9 cellular contexts compared by ENCODE assay signal in genomic region chr18:11994708-11995444, GRCh38. TPM values are rescaled to one million over a fixed set of nuclear protein-coding genes. Genes with fewer than 3 reads are reported as not detected.
A peak's percentile ranks its signal among the peaks of the same experiment; 100 is the strongest.
DNase-seq lines count a peak whose midpoint lies in the region; ATAC-seq and TF ChIP-seq lines count a peak whose summit lies in the region.
"Had no signal": no experiment of that assay in that cellular context is flagged by ENCODE, and none has a peak within 500 bp of the region (broad histone marks: within the 10 kb centered on the region; RNA-seq: fewer than 3 reads in every experiment).

No MANE protein-coding gene starts in this region.

- ATAC-seq in WTC11 (peak; percentile 34), HG03432 (IDR thresholded peaks at IDR 0.05; ENCODE audit: unreplicated experiment) (no peak)
- ATAC-seq in stimulated activated effector memory CD8-positive, alpha-beta T cell treated with anti-CD3 and anti-CD28 coated beads, Interleukin-12 subunit alpha, Interleukin-12 subunit beta, amount 100 ng/mL, for 72 hours, result no peak

- TF ChIP-seq CTCF in HFFc6 (IDR thresholded peaks at IDR 0.05), result no peak
- no peak for TF ChIP-seq CTCF in WTC11 (IDR thresholded peaks at IDR 0.05)
- TF ChIP-seq CTCF in ovary (IDR thresholded peaks at IDR 0.05), result no peak

- CTCF ChIA-PET in WTC11 (lab: Charles Lee), result interaction anchor here (0.8 to 12.7 kb wide), 43 partner anchors 9 to 442 kb away, joined by 3 to 195 read pairs (median 6); partner anchors contain the start of genes GNAL and IMPA2

- H3K36me3 Mint-ChIP-seq in HFFc6 (ENCODE audit: low read depth) (no peaks in the 10 kb centered on the region), WTC11 (peaks cover 14% of the 10 kb centered on the region)
- no peaks in the 10 kb centered on the region for H3K36me3 Mint-ChIP-seq in stimulated activated effector memory CD8-positive, alpha-beta T cell treated with anti-CD3 and anti-CD28 coated beads, Interleukin-12 subunit alpha, Interleukin-12 subunit beta, amount 100 ng/mL, for 72 hours
- H3K36me3 Mint-ChIP-seq: T-cell had no signal

- no peak overlapping the region for H3K4me3 ChIP-seq in ovary

- intact Hi-C loops in ovary (cut with DNase I), result loop anchor here in 3 of 4 donors (5.0 to 10.0 kb wide), 4 partner anchors 37 to 60 kb away; no protein-coding TSS in a partner anchor

- WGBS in ovary, 3 donors, result 54 to 62% (median 59%) methylated on average over 11 of the region's 11 CpGs

- no peak overlapping the region for H3K27ac ChIP-seq in ovary

- peaks cover 7% of the 10 kb centered on the region for H3K4me1 ChIP-seq in ovary (ENCODE audit: insufficient read depth)

- POLR2A ChIA-PET in WTC11 (lab: Charles Lee), result interaction anchor here (0.8 to 2.7 kb wide), 4 partner anchors 13 to 259 kb away, joined by 3 to 29 read pairs (median 10); partner anchors contain the start of gene IMPA2

- H3K36me3 ChIP-seq in ovary, result no peaks in the 10 kb centered on the region

- DNase-seq in HFFc6 (peak; percentile 18), WTC11 (ENCODE audit: low spot score) (peak; percentile 56), iPS-NIHi11 (ENCODE audit: low spot score) (peak; percentile 65), NCI-H524 (lab: John Stamatoyannopoulos, UW) (no peak), middle frontal gyrus (ENCODE audit: extremely low spot score, low spot score) (no peak), ovary (no peak)
- no peak for DNase-seq in stimulated activated effector memory CD8-positive, alpha-beta T cell treated with anti-CD3 and anti-CD28 coated beads, Interleukin-12 subunit alpha, Interleukin-12 subunit beta, amount 100 ng/mL, for 72 hours (ENCODE audit: low spot score in 2 of 2)

- TF ChIP-seq POLR2A in ovary (IDR thresholded peaks at IDR 0.05), result no peak

- no peaks in the 10 kb centered on the region for H3K27me3 ChIP-seq in ovary

- H3K27ac Mint-ChIP-seq in HFFc6 (peak overlapping the region; percentile 71), WTC11 (peak overlapping the region; percentile 92)
- peak overlapping the region; percentile 51 for H3K27ac Mint-ChIP-seq in stimulated activated effector memory CD8-positive, alpha-beta T cell treated with anti-CD3 and anti-CD28 coated beads, Interleukin-12 subunit alpha, Interleukin-12 subunit beta, amount 100 ng/mL, for 72 hours

- H3K9me3 Mint-ChIP-seq in HFFc6 (no peaks in the 10 kb centered on the region), WTC11 (no peaks in the 10 kb centered on the region)
- no peaks in the 10 kb centered on the region for H3K9me3 Mint-ChIP-seq in stimulated activated effector memory CD8-positive, alpha-beta T cell treated with anti-CD3 and anti-CD28 coated beads, Interleukin-12 subunit alpha, Interleukin-12 subunit beta, amount 100 ng/mL, for 72 hours
- H3K9me3 Mint-ChIP-seq: T-cell had no signal

- H3K4me1 Mint-ChIP-seq in HFFc6 (ENCODE audit: low read depth) (peaks cover 23% of the 10 kb centered on the region), WTC11 (peaks cover 56% of the 10 kb centered on the region)
- peaks cover 21% of the 10 kb centered on the region for H3K4me1 Mint-ChIP-seq in stimulated activated effector memory CD8-positive, alpha-beta T cell treated with anti-CD3 and anti-CD28 coated beads, Interleukin-12 subunit alpha, Interleukin-12 subunit beta, amount 100 ng/mL, for 72 hours

- no peaks in the 10 kb centered on the region for H3K9me3 ChIP-seq in ovary

- H3K27me3 Mint-ChIP-seq in HFFc6 (ENCODE audit: insufficient read depth), result peaks cover 5% of the 10 kb centered on the region
- no peaks in the 10 kb centered on the region for H3K27me3 Mint-ChIP-seq in WTC11 (ENCODE audit: low read depth)
- H3K27me3 Mint-ChIP-seq: T-cell had no signal

- H3K4me3 Mint-ChIP-seq in HFFc6 (peak overlapping the region; percentile 65), WTC11 (peak overlapping the region; percentile 26)
- peak overlapping the region; percentile 12 for H3K4me3 Mint-ChIP-seq in stimulated activated effector memory CD8-positive, alpha-beta T cell treated with anti-CD3 and anti-CD28 coated beads, Interleukin-12 subunit alpha, Interleukin-12 subunit beta, amount 100 ng/mL, for 72 hours

- TF ChIP-seq EP300 in ovary (IDR thresholded peaks at IDR 0.05), result no peak

TF ChIP-seq in WTC11, 78 proteins besides CTCF, POLR2A, EP300 and RAD21:
- TF ChIP-seq ZSCAN18 (CRISPR knock-in tag; IDR thresholded peaks at IDR 0.05) (no peak), FOXK1 (CRISPR knock-in tag; IDR thresholded peaks at IDR 0.05) (no peak), OVOL2 (CRISPR knock-in tag; IDR thresholded peaks at IDR 0.05; ENCODE audit: borderline replicate concordance) (no peak), ZNF281 (CRISPR knock-in tag; IDR thresholded peaks at IDR 0.05) (no peak), SOX15 (CRISPR knock-in tag; IDR thresholded peaks at IDR 0.05) (no peak), TEAD1 (CRISPR knock-in tag; IDR thresholded peaks at IDR 0.05) (0 out of 2 replicates have a peak, but pooled peaks have one; percentile 16)

RNA-seq across cellular contexts. Expression of gene IMPA2, which starts 13.6 kb away (rescaled TPM):
- 1 to 10 TPM; 1.2 to 2.5 (median 1.5) TPM for total RNA-seq in HFFc6 (2021; fragmentation: NEBNext Ultra II Directional; extraction: Animal tissue kit (Norgen Biotek cat#: 25700))
- 98.8 to 113 TPM (median 108 TPM) in 3 replicates for total RNA-seq in WTC11 (2021)
- total RNA-seq in ovary, result 10 to 100 TPM; 16.8 to 33.5 (median 25.2) TPM
- 10 to 100 TPM; 15.4 to 21.1 TPM for polyA plus RNA-seq in ovary

Comparison
In these comparisons a context has a peak if more than half of its experiments do, and no peak if none do; other contexts are left out.
1. DNase-seq: peak in HFFc6 (single experiment), WTC11 (single experiment) and iPS-NIHi11 (single experiment); none in stimulated activated effector memory CD8-positive, alpha-beta T cell treated with anti-CD3 and anti-CD28 coated beads, Interleukin-12 subunit alpha, Interleukin-12 subunit beta, amount 100 ng/mL, for 72 hours (0 of 2), NCI-H524 (0 of 2), middle frontal gyrus (single experiment) and ovary (0 of 5).
2. H3K4me3 Mint-ChIP-seq: peak in every context shown above with its lines; median percentile 65 in HFFc6; 26 in WTC11; 12 in stimulated activated effector memory CD8-positive, alpha-beta T cell treated with anti-CD3 and anti-CD28 coated beads, Interleukin-12 subunit alpha, Interleukin-12 subunit beta, amount 100 ng/mL, for 72 hours.
3. RNA of gene IMPA2, which starts 13.6 kb away (total RNA-seq): 98.8 to 113 TPM in WTC11 and 16.8 to 33.5 TPM in ovary; 1.2 to 2.5 TPM in HFFc6; every median in the first group is over 4 times any median in the second.
4. Peak in every context shown above with its lines, with median percentiles within 50 percentile points of each other: H3K27ac Mint-ChIP-seq.